In genomic region chr12:112207397-112207924, GRCh38 we compare ENCODE assay signal across 28 cellular contexts.
"Had no signal": no experiment of that assay in that cellular context is flagged by ENCODE, and none has a peak within 500 bp of the region (broad histone marks: within the 10 kb centered on the region; RNA-seq: fewer than 3 reads in every experiment).

No MANE protein-coding gene starts in this region.

- H3K27ac Mint-ChIP-seq: activated CD8-positive, alpha-beta T cell treated with anti-CD3 and anti-CD28 coated beads, Interleukin-2, amount 10 ng/mL, durations not matched to agents 7 days and 5 days had no signal

- H3K4me1 ChIP-seq: body of pancreas, colonic mucosa, gastroesophageal sphincter, pancreas, psoas muscle, testis, transverse colon had no signal

- H3K27me3 ChIP-seq: body of pancreas, cardiac muscle cell, colonic mucosa, gastroesophageal sphincter, hepatocyte, pancreas, testis, transverse colon had no signal

- ATAC-seq: activated CD4-positive, CD25-positive, alpha-beta regulatory T cell treated with anti-CD3 and anti-CD28 coated beads, Interleukin-2, amount 50 U/mL, for 24 hours; activated CD8-positive, alpha-beta T cell treated with anti-CD3 and anti-CD28 coated beads, Interleukin-2, amount 10 ng/mL, durations not matched to agents 7 days and 5 days; activated naive CD4-positive, alpha-beta T cell treated with anti-CD3 and anti-CD28 coated beads, Interleukin-2, amount 50 U/mL, for 72 hours; body of pancreas; gastroesophageal sphincter; left ventricle myocardium superior; pancreas; psoas muscle had no signal

- H3K27ac ChIP-seq: body of pancreas, cardiac muscle cell, colonic mucosa, gastroesophageal sphincter, hepatocyte, pancreas, psoas muscle, testis, transverse colon, WERI-Rb-1 had no signal

- DNase-seq: activated CD8-positive, alpha-beta T cell treated with anti-CD3 and anti-CD28 coated beads, Interleukin-2, amount 10 ng/mL, durations not matched to agents 7 days and 5 days; activated naive CD4-positive, alpha-beta T cell; activated T-cell treated with anti-CD3 and anti-CD28 coated beads, Interleukin-2, amount 50 U/mL, for 1 hour; aorta; body of pancreas; cerebellar nuclear complex; colonic mucosa; effector CD8-positive, alpha-beta T cell; islet precursor cell; left ventricle myocardium superior; mammary epithelial cell; nucleus accumbens; pancreas; psoas muscle; stimulated activated CD4-positive, alpha-beta T cell treated with anti-CD3 and anti-CD28 coated beads, Interleukin-1b, Interleukin-23, amount 100 ng/mL, for 48 hours; stimulated activated CD4-positive, alpha-beta T cell treated with anti-CD3 and anti-CD28 coated beads, Interleukin-4, amount 100 ng/mL, for 4 hours; stimulated activated CD8-positive, alpha-beta memory T cell treated with anti-CD3 and anti-CD28 coated beads, Interleukin-4, amount 100 ng/mL, for 48 hours; stimulated activated naive CD4-positive, alpha-beta T cell; T1000; testis; transverse colon; WERI-Rb-1 had no signal

- H3K9me3 Mint-ChIP-seq: activated naive CD4-positive, alpha-beta T cell treated with anti-CD3 and anti-CD28 coated beads, Interleukin-2, amount 50 U/mL, for 72 hours had no signal

- H3K4me3 Mint-ChIP-seq: activated CD8-positive, alpha-beta T cell treated with anti-CD3 and anti-CD28 coated beads, Interleukin-2, amount 10 ng/mL, durations not matched to agents 7 days and 5 days had no signal

- H3K36me3 Mint-ChIP-seq: activated naive CD4-positive, alpha-beta T cell treated with anti-CD3 and anti-CD28 coated beads, Interleukin-2, amount 50 U/mL, for 72 hours had no signal

- H3K4me3 ChIP-seq: body of pancreas, cardiac muscle cell, colonic mucosa, gastroesophageal sphincter, hepatocyte, pancreas, psoas muscle, smooth muscle cell, testis, transverse colon had no signal

- H3K9me3 ChIP-seq: body of pancreas, colonic mucosa, gastroesophageal sphincter, pancreas, psoas muscle, testis, transverse colon had no signal
